Comparison of ENCODE assay signal across 8 cellular contexts in genomic region chr19:49801966-49802661, GRCh38. TPM values are rescaled to one million over a fixed set of nuclear protein-coding genes. Genes with fewer than 3 reads are reported as not detected.
DNase-seq lines count a peak whose midpoint lies in the region; ATAC-seq and TF ChIP-seq lines count a peak whose summit lies in the region.

No MANE protein-coding gene starts in this region.

- peak overlapping the region; percentile 39 for H3K4me3 ChIP-seq in GM23338
- H3K4me3 ChIP-seq in fibroblast of pulmonary artery (replicated peaks; ENCODE audit: low read depth, low read length): peak overlapping the region; percentile 43

- peaks cover 16% of the 10 kb centered on the region; the same call in 1 of the 2 replicates for H3K4me1 ChIP-seq in GM23338 (ENCODE audit: insufficient read depth)

- no peak for TF ChIP-seq POLR2A in GM18505 (IDR thresholded peaks at IDR 0.05; ENCODE audit: borderline replicate concordance, extremely low read depth, insufficient read depth, insufficient read length)

- 0 out of 2 replicates have a peak overlapping the region, but pooled peaks have one; percentile 69 for H3K27ac ChIP-seq in GM23338 (ENCODE audit: low read depth)

- no peaks in the 10 kb centered on the region for H3K79me2 ChIP-seq in GM23338 (replicated peaks; ENCODE audit: insufficient read depth)

- no peaks in the 10 kb centered on the region; the same call in 1 of the 2 replicates for H4K20me1 ChIP-seq in GM23338 (replicated peaks; ENCODE audit: insufficient read depth)

- peaks cover 22% of the 10 kb centered on the region for H3F3A ChIP-seq in GM23338 (replicated peaks; ENCODE audit: low read depth)

- H3K4me3 Mint-ChIP-seq in GM23338 (peak overlapping the region; percentile 66), nephron progenitor cell (peak overlapping the region; percentile 81)
- no peak overlapping the region for H3K4me3 Mint-ChIP-seq in activated naive CD4-positive, alpha-beta T cell treated with anti-CD3 and anti-CD28 coated beads, Interleukin-2, amount 10 ng/mL, durations not matched to agents 7 days and 5 days

- H3K4me1 Mint-ChIP-seq in GM23338: peaks cover 23% of the 10 kb centered on the region
- H3K4me1 Mint-ChIP-seq in nephron progenitor cell: peaks cover 29% of the 10 kb centered on the region
- H3K4me1 Mint-ChIP-seq in activated naive CD4-positive, alpha-beta T cell treated with anti-CD3 and anti-CD28 coated beads, Interleukin-2, amount 10 ng/mL, durations not matched to agents 7 days and 5 days: no peaks in the 10 kb centered on the region

- H3K27me3 ChIP-seq in GM23338 (ENCODE audit: insufficient read depth): no peaks in the 10 kb centered on the region

- no peaks in the 10 kb centered on the region for H3K36me3 ChIP-seq in GM23338 (ENCODE audit: insufficient read depth)

- peak; percentile 84 for ATAC-seq in GM23338
- ATAC-seq in GM19455 (IDR thresholded peaks at IDR 0.05; ENCODE audit: unreplicated experiment): no peak
- no peak for ATAC-seq in GM18505 (IDR thresholded peaks at IDR 0.05; ENCODE audit: unreplicated experiment)

- TF ChIP-seq CTCF in GM23338 (conservative IDR thresholded peaks at IDR 0.05; ENCODE audit: low read depth in 2 of 2) (0 out of 4 replicates have a peak, but pooled peaks of 1 of the 2 experiments have one; percentile 9), fibroblast of pulmonary artery (IDR thresholded peaks at IDR 0.05; ENCODE audit: low read length, missing control alignments) (peak; percentile 49), nephron progenitor cell (IDR thresholded peaks at IDR 0.05) (no peak)

- H3K4me2 ChIP-seq in GM23338: peak overlapping the region; percentile 50

- H3K27ac Mint-ChIP-seq in GM23338 (peak overlapping the region; percentile 90), nephron progenitor cell (peak overlapping the region; percentile 58)
- H3K27ac Mint-ChIP-seq in activated naive CD4-positive, alpha-beta T cell treated with anti-CD3 and anti-CD28 coated beads, Interleukin-2, amount 10 ng/mL, durations not matched to agents 7 days and 5 days: no peak overlapping the region

- no peaks in the 10 kb centered on the region for H3K9me2 ChIP-seq in GM23338 (ENCODE audit: insufficient read depth)

- H3K36me3 Mint-ChIP-seq in GM23338 (ENCODE audit: low read depth) (peaks cover 57% of the 10 kb centered on the region), nephron progenitor cell (ENCODE audit: low read depth) (peaks cover 40% of the 10 kb centered on the region)
- H3K36me3 Mint-ChIP-seq in activated naive CD4-positive, alpha-beta T cell treated with anti-CD3 and anti-CD28 coated beads, Interleukin-2, amount 10 ng/mL, durations not matched to agents 7 days and 5 days: peaks cover 38% of the 10 kb centered on the region

- CTCF ChIA-PET in activated naive CD4-positive, alpha-beta T cell treated with anti-CD3 and anti-CD28 coated beads, Interleukin-2, amount 10 ng/mL, durations not matched to agents 7 days and 5 days (lab: Charles Lee): no interaction called here

- no peak overlapping the region for H2AFZ ChIP-seq in GM23338

- DNase-seq in GM23338 (ENCODE audit: low spot score) (peak; percentile 93), SHP77 treated with DMSO at 0.1 percent for 48 hours (lab: John Stamatoyannopoulos, UW) (peak; percentile 36), fibroblast of pulmonary artery (ENCODE audit: low read depth) (peak; percentile 90), nephron progenitor cell (peak; percentile 80)
- no peak for DNase-seq in activated naive CD4-positive, alpha-beta T cell treated with anti-CD3 and anti-CD28 coated beads, Interleukin-2, amount 10 ng/mL, durations not matched to agents 7 days and 5 days
- DNase-seq in activated CD4-positive, alpha-beta T cell treated with anti-CD3 and anti-CD28 coated beads, Interleukin-2, amount 50 U/mL, for 4 hours: no peak

- H3K27me3 Mint-ChIP-seq in GM23338 (ENCODE audit: insufficient read depth, low read depth, poor library complexity) (peaks cover 13% of the 10 kb centered on the region), nephron progenitor cell (ENCODE audit: low read depth, poor library complexity) (peaks cover 6% of the 10 kb centered on the region)
- no peaks in the 10 kb centered on the region for H3K27me3 Mint-ChIP-seq in activated naive CD4-positive, alpha-beta T cell treated with anti-CD3 and anti-CD28 coated beads, Interleukin-2, amount 10 ng/mL, durations not matched to agents 7 days and 5 days

- no peaks in the 10 kb centered on the region for H3K9me3 Mint-ChIP-seq in GM23338
- H3K9me3 Mint-ChIP-seq in nephron progenitor cell: no peaks in the 10 kb centered on the region
- H3K9me3 Mint-ChIP-seq in activated naive CD4-positive, alpha-beta T cell treated with anti-CD3 and anti-CD28 coated beads, Interleukin-2, amount 10 ng/mL, durations not matched to agents 7 days and 5 days: no peaks in the 10 kb centered on the region

TF ChIP-seq in GM23338, 12 proteins besides CTCF, POLR2A, EP300 and RAD21:
- no peak for TF ChIP-seq JUNB (IDR thresholded peaks at IDR 0.05; ENCODE audit: unreplicated experiment)
- peak; percentile 30; the same call in 1 of the 2 replicates for TF ChIP-seq POLR2AphosphoS5 (IDR thresholded peaks at IDR 0.05; ENCODE audit: low read depth)

RNA-seq across cellular contexts. Expression of gene FUZ, which starts 11.0 kb away (rescaled TPM):
- 25.7 and 34.8 TPM in 2 replicates for total RNA-seq in GM23338 (2014; rRNA removed; shearing (Covaris generic))
- polyA plus RNA-seq in GM23338 (2016; fragmentation: Nextera tagmentation; extraction: Ambion mirVana): 24.3 TPM in 2 replicates

RNA-seq across cellular contexts. Expression of gene MED25, which starts 16.0 kb away (rescaled TPM):
- total RNA-seq in GM23338 (2014; rRNA removed; shearing (Covaris generic)): 47.1 and 58.6 TPM in 2 replicates
- polyA plus RNA-seq in GM23338 (2016; fragmentation: Nextera tagmentation; extraction: Ambion mirVana): 45.6 and 46.4 TPM in 2 replicates

RNA-seq across cellular contexts. Expression of gene AP2A1, which starts 35.3 kb away (rescaled TPM):
- total RNA-seq in GM23338 (2014; rRNA removed; shearing (Covaris generic)): 110 and 129 TPM in 2 replicates
- 34.1 and 37.2 TPM in 2 replicates for polyA plus RNA-seq in GM23338 (2016; fragmentation: Nextera tagmentation; extraction: Ambion mirVana)

RNA-seq across cellular contexts. Expression of gene TSKS, which starts 39.0 kb away (rescaled TPM):
- total RNA-seq in GM23338 (2014; rRNA removed; shearing (Covaris generic)): not detected in 2 replicates
- 0.82 and 0.99 TPM in 2 replicates for polyA plus RNA-seq in GM23338 (2016; fragmentation: Nextera tagmentation; extraction: Ambion mirVana)

RNA-seq across cellular contexts. Expression of gene PTOV1, which starts 48.8 kb away (rescaled TPM):
- total RNA-seq in GM23338 (2014; rRNA removed; shearing (Covaris generic)): 194 and 209 TPM in 2 replicates
- 188 and 225 TPM in 2 replicates for polyA plus RNA-seq in GM23338 (2016; fragmentation: Nextera tagmentation; extraction: Ambion mirVana)

Comparison
In these comparisons a context has a peak if more than half of its experiments do, and no peak if none do; other contexts are left out.
1. DNase-seq: peak in GM23338 (single experiment), SHP77 treated with DMSO at 0.1 percent for 48 hours (single experiment), fibroblast of pulmonary artery (single experiment) and nephron progenitor cell (single experiment); none in activated naive CD4-positive, alpha-beta T cell treated with anti-CD3 and anti-CD28 coated beads, Interleukin-2, amount 10 ng/mL, durations not matched to agents 7 days and 5 days (single experiment) and activated CD4-positive, alpha-beta T cell treated with anti-CD3 and anti-CD28 coated beads, Interleukin-2, amount 50 U/mL, for 4 hours (0 of 2).